ENCODE assay signal across 10 cellular contexts in genomic region chr11:69950120-69950519, GRCh38.
DNase-seq lines count a peak whose midpoint lies in the region; ATAC-seq and TF ChIP-seq lines count a peak whose summit lies in the region.
"Had no signal": no experiment of that assay in that cellular context is flagged by ENCODE, and none has a peak within 500 bp of the region (broad histone marks: within the 10 kb centered on the region; RNA-seq: fewer than 3 reads in every experiment).

No MANE protein-coding gene starts in this region.

- no peak for ATAC-seq in left ventricle myocardium superior
- no peak for ATAC-seq in GM21825 (IDR thresholded peaks at IDR 0.05; ENCODE audit: unreplicated experiment)

- TF ChIP-seq CTCF in GM10248 (IDR thresholded peaks at IDR 0.05; ENCODE audit: control extremely low read depth, extremely low read depth, low read depth, missing control alignments) = peak; percentile 7

- peak overlapping the region; percentile 96 for H3K27ac ChIP-seq in SJSA1
- H3K27ac ChIP-seq: skin epidermis had no signal

- intact Hi-C loops in left ventricle myocardium superior (cut with micrococcal nuclease) = no loop called here

- POLR2A ChIA-PET in GM10248 (lab: Yijun Ruan, JAX) = no interaction called here

- CTCF ChIA-PET in GM10248 (lab: Yijun Ruan, JAX) = interaction anchor here (0.8 kb wide), 1 partner anchor 9 kb away, joined by 3 read pairs; no protein-coding TSS in a partner anchor

- peaks cover 10% of the 10 kb centered on the region for H3K9me3 ChIP-seq in SJSA1 (replicated peaks)
- H3K9me3 ChIP-seq: HAP-1 had no signal

- H3K4me1 ChIP-seq in SJSA1 (replicated peaks) = peaks cover 47% of the 10 kb centered on the region
- H3K4me1 ChIP-seq: HAP-1 had no signal

- H3K4me3 ChIP-seq in SJSA1 = no peak overlapping the region
- H3K4me3 ChIP-seq: HAP-1, skin epidermis had no signal

- no peaks in the 10 kb centered on the region for H3K36me3 ChIP-seq in SJSA1
- H3K36me3 ChIP-seq: HAP-1 had no signal

- DNase-seq in A172 (ENCODE audit: low spot score) (peak; percentile 69), GM10248 (ENCODE audit: extremely low spot score) (peak; percentile 49), SJSA1 (ENCODE audit: low read depth in 1 of 2, low spot score in 2 of 2) (peak in 1 of 2 experiments; percentile 64), left ventricle myocardium superior (peak; percentile 18), NCI-H2081 (lab: John Stamatoyannopoulos, UW) (no peak), hypothalamus (lab: John Stamatoyannopoulos, UW) (no peak), epidermal melanocyte (ENCODE audit: insufficient read length, low spot score) (no peak)

- H3K27me3 ChIP-seq in SJSA1 (replicated peaks) = no peaks in the 10 kb centered on the region

Comparison
In these comparisons a context has a peak if more than half of its experiments do, and no peak if none do; other contexts are left out.
1. DNase-seq: peak in A172 (single experiment), GM10248 (single experiment) and left ventricle myocardium superior (single experiment); none in NCI-H2081 (0 of 2), hypothalamus (0 of 51) and epidermal melanocyte (single experiment).